ENCODE assay signal across 28 cellular contexts in genomic region chr4:18421519-18421918, GRCh38.
"Had no signal": no experiment of that assay in that cellular context is flagged by ENCODE, and none has a peak within 500 bp of the region (broad histone marks: within the 10 kb centered on the region; RNA-seq: fewer than 3 reads in every experiment).

No MANE protein-coding gene starts in this region.

- H3K4me1 Mint-ChIP-seq: naive thymus-derived CD8-positive, alpha-beta T cell; nephron; stimulated activated naive B cell treated with anti-CD40 and anti-IgM and Interleukin-4, amounts not matched to agents 10 μg/mL and 1 μg/mL and 100 μg/mL, for 72 hours had no signal

- ATAC-seq: left cardiac atrium; left lobe of liver; lower lobe of right lung; naive thymus-derived CD8-positive, alpha-beta T cell; right cardiac atrium; sciatic nerve; stimulated activated naive B cell treated with anti-CD40 and anti-IgM and Interleukin-4, amounts not matched to agents 10 μg/mL and 1 μg/mL and 100 μg/mL, for 72 hours; stimulated activated naive CD8-positive, alpha-beta T cell treated with anti-CD3 and anti-CD28 coated beads, Interleukin-15, Interleukin-2, amounts not matched to agents 100 U/mL and 50 U/mL, for 24 hours; upper lobe of right lung had no signal

- H3K9me3 Mint-ChIP-seq: nephron had no signal

- H3K4me3 Mint-ChIP-seq: naive thymus-derived CD8-positive, alpha-beta T cell; nephron; neural crest cell; stimulated activated naive B cell treated with anti-CD40 and anti-IgM and Interleukin-4, amounts not matched to agents 10 μg/mL and 1 μg/mL and 100 μg/mL, for 72 hours had no signal

- H3K36me3 Mint-ChIP-seq: naive thymus-derived CD8-positive, alpha-beta T cell; stimulated activated naive B cell treated with anti-CD40 and anti-IgM and Interleukin-4, amounts not matched to agents 10 μg/mL and 1 μg/mL and 100 μg/mL, for 72 hours had no signal

- H3K4me3 ChIP-seq: lower lobe of right lung, pancreas, prostate gland, skin epidermis, suprapubic skin, thoracic aorta, tibial artery, upper lobe of right lung had no signal

- H3K27ac Mint-ChIP-seq: naive thymus-derived CD8-positive, alpha-beta T cell; nephron; stimulated activated naive B cell treated with anti-CD40 and anti-IgM and Interleukin-4, amounts not matched to agents 10 μg/mL and 1 μg/mL and 100 μg/mL, for 72 hours had no signal

- DNase-seq: hippocampal formation; kidney glomerular epithelial cell; left cardiac atrium; lower lobe of right lung; mammary epithelial cell; mesenchymal stem cell; naive thymus-derived CD8-positive, alpha-beta T cell; nucleus accumbens; posterior cingulate gyrus; retina; right cardiac atrium; stimulated activated CD4-positive, alpha-beta T cell treated with anti-CD3 and anti-CD28 coated beads, Interleukin-12 subunit alpha, Interleukin-12 subunit beta, amount 100 ng/mL, for 4 hours; stimulated activated CD4-positive, alpha-beta T cell treated with anti-CD3 and anti-CD28 coated beads, Interleukin-15, amount 100 ng/mL, for 24 hours; stimulated activated CD4-positive, alpha-beta T cell treated with anti-CD3 and anti-CD28 coated beads, Interleukin-2, amount 100 ng/mL, for 24 hours; stimulated activated CD4-positive, alpha-beta T cell treated with anti-CD3 and anti-CD28 coated beads, Interleukin-4, amount 100 ng/mL, for 1 hour; stimulated activated naive B cell treated with anti-CD40 and anti-IgM and Interleukin-4, amounts not matched to agents 10 μg/mL and 1 μg/mL and 100 μg/mL, for 72 hours; stimulated activated naive CD8-positive, alpha-beta T cell treated with anti-CD3 and anti-CD28 coated beads, Interleukin-15, Interleukin-2, amounts not matched to agents 100 U/mL and 50 U/mL, for 24 hours; tibial artery; upper lobe of right lung had no signal
